In genomic region chr1:208120426-208120790, GRCh38 we compare ENCODE assay signal across 21 cellular contexts.
DNase-seq lines count a peak whose midpoint lies in the region; ATAC-seq, FAIRE-seq and TF ChIP-seq lines count a peak whose summit lies in the region.
"Had no signal": no experiment of that assay in that cellular context is flagged by ENCODE, and none has a peak within 500 bp of the region (broad histone marks: within the 10 kb centered on the region; RNA-seq: fewer than 3 reads in every experiment).

No MANE protein-coding gene starts in this region.

- H3K36me3 ChIP-seq in SK-N-SH (replicated peaks in 1 of 2; ENCODE audit: control insufficient read depth in 1 of 2, insufficient read depth in 2 of 2, low read length in 1 of 2) (peaks cover 3 to 8% of the 10 kb centered on the region in 2 experiments), WERI-Rb-1 (no peaks in the 10 kb centered on the region; the same call in 1 of the 2 replicates), right lobe of liver (no peaks in the 10 kb centered on the region)
- no peaks in the 10 kb centered on the region for H3K36me3 ChIP-seq in CD8-positive, alpha-beta T cell (ENCODE audit: insufficient read depth, low read length)

- TF ChIP-seq EP300 in SK-N-SH (IDR thresholded peaks at IDR 0.05; ENCODE audit: borderline replicate concordance in 1 of 2, low read depth in 1 of 2, low read length in 1 of 2) = no peak

- no peak overlapping the region for H2AFZ ChIP-seq in SK-N-SH (ENCODE audit: low read depth)

- H3K4me2 ChIP-seq in SK-N-SH = peak overlapping the region; percentile 47

- H4K20me1 ChIP-seq in SK-N-SH (ENCODE audit: insufficient read depth) = no peaks in the 10 kb centered on the region

- intact Hi-C loops in right lobe of liver (cut with DNase I) = loop anchor here in 1 of 2 donors (10.0 kb wide), 1 partner anchor 124 kb away; the partner anchor contains the start of gene PLXNA2
- intact Hi-C loops in CD8-positive, alpha-beta T cell (cut with DNase I, micrococcal nuclease) = no loop called here

- H3K27ac ChIP-seq in SK-N-SH (ENCODE audit: low read depth in 2 of 2, low read length in 1 of 2) (peak overlapping the region in 1 of 2 experiments; percentile 22; a peak in 1 of 4 replicates), WERI-Rb-1 (peak overlapping the region; percentile 83), right lobe of liver (peak overlapping the region; percentile 37 to 71 (median 68))
- no peak overlapping the region for H3K27ac ChIP-seq in CD8-positive, alpha-beta T cell (ENCODE audit: low read depth, low read length)
- H3K27ac ChIP-seq: 22Rv1 had no signal

- no peak for TF ChIP-seq POLR2A in right lobe of liver (IDR thresholded peaks at IDR 0.05)

- DNase-seq in SK-N-SH (no peak), WERI-Rb-1 (no peak), right lobe of liver (no peak), NCI-H774 (lab: John Stamatoyannopoulos, UW) (no peak), amniotic stem cell (lab: John Stamatoyannopoulos, UW) (no peak), D721Med (ENCODE audit: insufficient read length, low spot score) (no peak)
- no peak for DNase-seq in CD8-positive, alpha-beta T cell
- DNase-seq: CD4-positive, CD25-positive, alpha-beta regulatory T cell; DMS79; HFFc6; Karpas-422; MM.1S; NCI-H1092; NCI-H1436 treated with DMSO at 0.1 percent for 48 hours; NCI-H2029; NCI-H345; NK-92 treated with Interleukin-12 subunit alpha and Interleukin-12 subunit beta, amount 100 ng/mL, for 24 hours; SHP77 had no signal

- no peak for TF ChIP-seq CTCF in SK-N-SH (IDR thresholded peaks at IDR 0.05)
- TF ChIP-seq CTCF in WERI-Rb-1 (IDR thresholded peaks at IDR 0.05; ENCODE audit: low read depth, low read length) = no peak
- TF ChIP-seq CTCF in right lobe of liver (IDR thresholded peaks at IDR 0.05) = no peak
- TF ChIP-seq CTCF in CD8-positive, alpha-beta T cell (IDR thresholded peaks at IDR 0.05) = no peak
- no peak for TF ChIP-seq CTCF in D721Med (IDR thresholded peaks at IDR 0.05; ENCODE audit: insufficient read depth, missing control alignments)

- FAIRE-seq in D721Med (lab: Jason Lieb, UNC) = no peak

- POLR2A ChIA-PET in SK-N-SH (lab: Yijun Ruan, JAX) = no interaction called here
- POLR2A ChIA-PET in CD8-positive, alpha-beta T cell (lab: Charles Lee) = no interaction called here

- H3K36me3 Mint-ChIP-seq in CD8-positive, alpha-beta T cell = no peaks in the 10 kb centered on the region
- H3K36me3 Mint-ChIP-seq: CD4-positive, CD25-positive, alpha-beta regulatory T cell; IgD-negative memory B cell had no signal

- WGBS in SK-N-SH (ENCODE audit: low lambda C conversion rate) = 100% methylated on average over 2 of the region's 2 CpGs
- WGBS in right lobe of liver (ENCODE audit: insufficient coverage, low coverage, low lambda C conversion rate, missing lambda C conversion rate) = no CpG with 5 or more reads among the region's 2 CpGs

- no peak overlapping the region for H3K27ac Mint-ChIP-seq in CD8-positive, alpha-beta T cell
- H3K27ac Mint-ChIP-seq: CD4-positive, CD25-positive, alpha-beta regulatory T cell; IgD-negative memory B cell had no signal

- CTCF ChIA-PET in SK-N-SH (lab: Yijun Ruan, JAX) = interaction anchor here (0.8 to 4.0 kb wide), 8 partner anchors 11 to 1087 kb away, joined by 3 to 24 read pairs (median 4); partner anchors contain the start of gene PLXNA2
- CTCF ChIA-PET in CD8-positive, alpha-beta T cell (lab: Charles Lee) = interaction anchor here (1.4 kb wide), 1 partner anchor 12 kb away, joined by 3 read pairs; no protein-coding TSS in a partner anchor

- H3K9ac ChIP-seq in SK-N-SH = no peak overlapping the region

- ATAC-seq in SK-N-SH treated with all-trans-retinoic acid at 6 μM for 48 hours (no peak), right lobe of liver (no peak)
- ATAC-seq in CD8-positive, alpha-beta T cell = no peak

- H3K4me1 ChIP-seq in SK-N-SH (ENCODE audit: control insufficient read depth in 1 of 2, insufficient read depth in 2 of 2, low read depth in 1 of 2, low read length in 1 of 2) (peaks cover 6 to 21% of the 10 kb centered on the region in 2 experiments; a peak in 3 of 4 replicates), right lobe of liver (peaks cover 0 to 18% (median 9%) of the 10 kb centered on the region in 4 donors)
- no peaks in the 10 kb centered on the region for H3K4me1 ChIP-seq in CD8-positive, alpha-beta T cell (ENCODE audit: insufficient read depth, low read length)

- H3K9me3 ChIP-seq in SK-N-SH (no peaks in the 10 kb centered on the region), WERI-Rb-1 (ENCODE audit: severe bottlenecking) (no peaks in the 10 kb centered on the region), right lobe of liver (no peaks in the 10 kb centered on the region)
- no peaks in the 10 kb centered on the region for H3K9me3 ChIP-seq in CD8-positive, alpha-beta T cell (ENCODE audit: low read length)

- H3K4me3 Mint-ChIP-seq in CD8-positive, alpha-beta T cell = no peak overlapping the region
- H3K4me3 Mint-ChIP-seq: CD4-positive, CD25-positive, alpha-beta regulatory T cell; HFFc6; IgD-negative memory B cell had no signal

- H3K9me3 Mint-ChIP-seq in CD8-positive, alpha-beta T cell = no peaks in the 10 kb centered on the region
- H3K9me3 Mint-ChIP-seq: CD4-positive, CD25-positive, alpha-beta regulatory T cell; HFFc6; IgD-negative memory B cell had no signal

- no peaks in the 10 kb centered on the region for H3K27me3 Mint-ChIP-seq in CD8-positive, alpha-beta T cell (ENCODE audit: low read depth)
- H3K27me3 Mint-ChIP-seq: CD4-positive, CD25-positive, alpha-beta regulatory T cell had no signal

- peaks cover 16% of the 10 kb centered on the region; the same call in 1 of the 2 replicates for H3K79me2 ChIP-seq in SK-N-SH (ENCODE audit: insufficient read depth)

- H3K9me2 ChIP-seq in SK-N-SH = no peaks in the 10 kb centered on the region

- no peaks in the 10 kb centered on the region for H3K27me3 ChIP-seq in SK-N-SH (ENCODE audit: insufficient read depth)
- no peaks in the 10 kb centered on the region for H3K27me3 ChIP-seq in WERI-Rb-1 (ENCODE audit: insufficient read depth, low read depth, severe bottlenecking)
- no peaks in the 10 kb centered on the region for H3K27me3 ChIP-seq in right lobe of liver
- H3K27me3 ChIP-seq in CD8-positive, alpha-beta T cell (ENCODE audit: insufficient read depth, low read length) = no peaks in the 10 kb centered on the region

- no peaks in the 10 kb centered on the region for H3K4me1 Mint-ChIP-seq in CD8-positive, alpha-beta T cell (ENCODE audit: low read depth)
- H3K4me1 Mint-ChIP-seq: CD4-positive, CD25-positive, alpha-beta regulatory T cell; IgD-negative memory B cell had no signal

- H3F3A ChIP-seq in SK-N-SH (replicated peaks; ENCODE audit: insufficient read depth) = no peaks in the 10 kb centered on the region

- H3K4me3 ChIP-seq in SK-N-SH (ENCODE audit: low read depth in 2 of 2, low read length in 1 of 2) (no peak overlapping the region), WERI-Rb-1 (ENCODE audit: low read depth, low read length) (peak overlapping the region; percentile 24), right lobe of liver (no peak overlapping the region)
- H3K4me3 ChIP-seq in CD8-positive, alpha-beta T cell (ENCODE audit: low read depth, low read length) = no peak overlapping the region

- no peak for TF ChIP-seq RAD21 in SK-N-SH (IDR thresholded peaks at IDR 0.05; ENCODE audit: low read length)

TF ChIP-seq in SK-N-SH, 30 proteins besides CTCF, POLR2A, EP300 and RAD21 (continues in another document):
- TF ChIP-seq FOXJ3 (CRISPR knock-in tag; IDR thresholded peaks at IDR 0.05) (no peak), SIN3A (IDR thresholded peaks at IDR 0.05; ENCODE audit: borderline replicate concordance, low read depth, low read length) (no peak), RXRA (IDR thresholded peaks at IDR 0.05; ENCODE audit: borderline replicate concordance, low read depth) (no peak), GABPA (IDR thresholded peaks at IDR 0.05; ENCODE audit: low read depth) (no peak), MXI1 (IDR thresholded peaks at IDR 0.05; ENCODE audit: low read depth, low read length) (no peak), YY1 (IDR thresholded peaks at IDR 0.05; ENCODE audit: low read depth) (no peak), IRF3 (IDR thresholded peaks at IDR 0.05; ENCODE audit: low read depth, low read length) (no peak), SMC3 (IDR thresholded peaks at IDR 0.05; ENCODE audit: low read depth, low read length) (no peak), POLR2AphosphoS5 (IDR thresholded peaks at IDR 0.05; ENCODE audit: low read depth, low read length) (no peak), ELF1 (IDR thresholded peaks at IDR 0.05) (no peak), JUND (IDR thresholded peaks at IDR 0.05) (no peak)

TF ChIP-seq in SK-N-SH treated with all-trans-retinoic acid at 6 μM for 48 hours, 23 proteins besides CTCF, POLR2A, EP300 and RAD21:
- no peak for TF ChIP-seq ZNF565 (CRISPR knock-in tag; conservative IDR thresholded peaks at IDR 0.05; ENCODE audit: low read depth)
- no peak for TF ChIP-seq PPARA (CRISPR knock-in tag; IDR thresholded peaks at IDR 0.05; ENCODE audit: borderline replicate concordance)
- TF ChIP-seq CSDC2 (CRISPR knock-in tag; IDR thresholded peaks at IDR 0.05) = no peak
- TF ChIP-seq GLIS3 (CRISPR knock-in tag; IDR thresholded peaks at IDR 0.05) = no peak
- TF ChIP-seq ZFP30 (CRISPR knock-in tag; IDR thresholded peaks at IDR 0.05) = no peak
